In the genomic region with DNA sequence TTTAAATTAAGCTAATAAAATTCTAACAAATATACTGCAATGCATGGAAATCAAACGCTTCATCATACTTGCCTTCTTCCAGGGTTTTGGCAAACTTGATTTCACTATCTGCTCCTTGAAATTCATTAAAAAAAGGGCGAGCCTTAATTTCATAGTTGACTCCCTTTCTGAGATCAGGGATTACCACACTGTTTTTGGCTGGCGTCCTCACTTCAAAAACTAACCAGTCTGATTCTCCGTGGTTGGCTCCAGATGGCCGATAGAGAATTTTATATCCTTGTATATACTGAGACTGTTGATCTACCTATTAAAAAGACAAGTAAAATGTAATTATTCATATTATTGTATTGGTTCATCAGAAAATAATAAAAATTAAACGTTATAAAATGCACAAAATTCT, we compare ENCODE assay signal across 26 cellular contexts.
DNase-seq lines count a peak whose midpoint lies in the region; ATAC-seq lines count a peak whose summit lies in the region.
"Had no signal": no experiment of that assay in that cellular context is flagged by ENCODE, and none has a peak within 500 bp of the region (broad histone marks: within the 10 kb centered on the region; RNA-seq: fewer than 3 reads in every experiment).

No MANE protein-coding gene starts in this region.

- DNase-seq in NCI-H2171 treated with DMSO at 0.1 percent for 48 hours (lab: John Stamatoyannopoulos, UW) (peak; percentile 47), NCI-H2171 (lab: John Stamatoyannopoulos, UW) (no peak), NCI-H524 (lab: John Stamatoyannopoulos, UW) (peak; percentile 46 to 82), fibroblast of the conjunctiva (ENCODE audit: low read depth) (peak; percentile 9), stromal cell of bone marrow (ENCODE audit: low read depth) (peak; percentile 15), RPMI8226 (no peak), NCI-H187 treated with DMSO at 0.1 percent for 48 hours (lab: John Stamatoyannopoulos, UW) (no peak)
- DNase-seq: 8988T; activated CD4-positive, alpha-beta T cell treated with anti-CD3 and anti-CD28 coated beads, Interleukin-2, amount 50 U/mL, for 48 hours; activated CD4-positive, CD25-positive, alpha-beta regulatory T cell treated with anti-CD3 and anti-CD28 coated beads, Interleukin-2, amount 50 U/mL, for 72 hours; activated CD8-positive, alpha-beta memory T cell treated with anti-CD3 and anti-CD28 coated beads, Interleukin-2, amount 50 U/mL, for 4 hours; activated naive CD4-positive, alpha-beta T cell treated with Interleukin-2 at 50 U/mL for 16 hours; CD4-positive, alpha-beta memory T cell; central memory CD4-positive, alpha-beta T cell; DMS153; endodermal cell; H9; hypothalamus; KBM-7; NCI-H1092; SHP77 treated with DMSO at 0.1 percent for 48 hours; substantia nigra; T-helper 2 cell; upper lobe of right lung had no signal

- no peak for ATAC-seq in GM18858 (IDR thresholded peaks at IDR 0.05; ENCODE audit: unreplicated experiment)
- ATAC-seq: stimulated activated memory B cell treated with anti-CD40 and anti-IgM and Interleukin-4, amounts not matched to agents 10 μg/mL and 1 μg/mL and 100 μg/mL, for 72 hours; upper lobe of right lung had no signal

Comparison
In these comparisons a context has a peak if more than half of its experiments do, and no peak if none do; other contexts are left out.
1. DNase-seq: peak in NCI-H2171 treated with DMSO at 0.1 percent for 48 hours (single experiment), NCI-H524 (2 of 2), fibroblast of the conjunctiva (single experiment) and stromal cell of bone marrow (single experiment); none in NCI-H2171 (single experiment), RPMI8226 (single experiment) and NCI-H187 treated with DMSO at 0.1 percent for 48 hours (single experiment).